Comparison of ENCODE assay signal across 15 cellular contexts in the genomic region with DNA sequence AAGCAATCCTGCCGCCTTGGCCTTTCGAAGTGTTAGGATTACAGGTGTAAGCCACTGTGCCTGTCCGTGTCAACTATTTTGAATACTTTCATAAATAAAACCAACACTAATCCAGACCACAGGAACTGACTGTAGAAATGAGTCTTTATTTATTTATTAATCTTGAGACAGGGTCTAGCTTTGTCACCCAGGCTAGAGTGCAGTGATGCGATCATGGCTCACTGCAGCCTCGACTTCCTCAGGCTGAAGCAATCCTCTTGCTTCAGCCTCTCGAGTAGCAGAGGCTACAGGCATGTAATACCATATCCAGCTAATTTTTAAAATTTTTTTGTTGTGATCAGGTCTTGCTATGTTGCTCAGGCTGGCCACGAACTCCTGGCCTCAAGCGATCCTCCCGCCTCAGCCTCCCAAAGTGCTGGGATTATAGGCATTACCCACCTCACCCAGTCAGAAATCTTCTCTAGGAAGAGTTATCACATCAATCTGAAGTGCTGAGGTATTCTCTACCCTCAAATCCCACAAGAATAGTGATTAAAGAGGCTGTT.
"Had no signal": no experiment of that assay in that cellular context is flagged by ENCODE, and none has a peak within 500 bp of the region (broad histone marks: within the 10 kb centered on the region; RNA-seq: fewer than 3 reads in every experiment).

No MANE protein-coding gene starts in this region.

- FAIRE-seq: kidney, pancreas had no signal

- H3K4me3 Mint-ChIP-seq: activated CD4-positive, alpha-beta T cell treated with anti-CD3 and anti-CD28 coated beads for 36 hours had no signal

- H3K4me1 Mint-ChIP-seq: activated CD4-positive, alpha-beta T cell treated with anti-CD3 and anti-CD28 coated beads for 36 hours had no signal

- H3K4me2 ChIP-seq: hepatocyte had no signal

- ATAC-seq: activated CD4-positive, alpha-beta T cell treated with anti-CD3 and anti-CD28 coated beads for 36 hours; pancreas had no signal

- H3K4me3 ChIP-seq: adrenal gland, hepatocyte, pancreas, skin epidermis, tibial artery had no signal

- H2AFZ ChIP-seq: hepatocyte had no signal

- H3K27ac Mint-ChIP-seq: activated CD4-positive, alpha-beta T cell treated with anti-CD3 and anti-CD28 coated beads for 36 hours had no signal

- H3K27me3 Mint-ChIP-seq: activated CD4-positive, alpha-beta T cell treated with anti-CD3 and anti-CD28 coated beads for 36 hours had no signal

- H3K27me3 ChIP-seq: adrenal gland, hepatocyte, pancreas, tibial artery had no signal

- H3K27ac ChIP-seq: adrenal gland, hepatocyte, pancreas, skin epidermis, tibial artery, WERI-Rb-1 had no signal

- H3K9me3 ChIP-seq: adrenal gland, pancreas, tibial artery had no signal

- DNase-seq: activated CD4-positive, alpha-beta T cell treated with anti-CD3 and anti-CD28 coated beads for 36 hours; activated gamma-delta T cell treated with Interleukin-2 at 50 U/mL for 16 hours; activated T-cell treated with anti-CD3 and anti-CD28 coated beads, Interleukin-2, amount 50 U/mL, for 1 hour; central memory CD4-positive, alpha-beta T cell; cortex of kidney; effector CD8-positive, alpha-beta T cell; kidney; pancreas; retina; T-helper 9 cell; WERI-Rb-1 had no signal
